Comparison of ENCODE assay signal across 17 cellular contexts in genomic region chr22:25956801-25957200, GRCh38.
DNase-seq lines count a peak whose midpoint lies in the region; ATAC-seq and TF ChIP-seq lines count a peak whose summit lies in the region.
"Had no signal": no experiment of that assay in that cellular context is flagged by ENCODE, and none has a peak within 500 bp of the region (broad histone marks: within the 10 kb centered on the region; RNA-seq: fewer than 3 reads in every experiment).

No MANE protein-coding gene starts in this region.

- intact Hi-C loops in Right ventricle myocardium superior (cut with DNase I), result no loop called here

- peaks cover 7% of the 10 kb centered on the region for H3K4me1 Mint-ChIP-seq in endodermal cell
- H3K4me1 Mint-ChIP-seq: CD14-positive monocyte; CD8-positive, alpha-beta memory T cell had no signal

- peak; percentile 26 for DNase-seq in BE2C
- no peak for DNase-seq in endodermal cell
- no peak for DNase-seq in Right ventricle myocardium superior
- DNase-seq in caudate nucleus (lab: John Stamatoyannopoulos, UW), result no peak
- DNase-seq in D341Med (ENCODE audit: low spot score), result no peak
- no peak for DNase-seq in DMS79 (lab: John Stamatoyannopoulos, UW)
- DNase-seq: CD4-positive, alpha-beta T cell; CD8-positive, alpha-beta memory T cell; DMS53; DND-41; GM23248; H7; HCEC 1CT had no signal

- H3K27me3 ChIP-seq in BE2C, result no peaks in the 10 kb centered on the region
- H3K27me3 ChIP-seq in BLaER1, result no peaks in the 10 kb centered on the region
- H3K27me3 ChIP-seq in endodermal cell (ENCODE audit: control insufficient read depth, insufficient read depth, low read length, poor library complexity, severe bottlenecking), result no peaks in the 10 kb centered on the region
- H3K27me3 ChIP-seq: BLaER1 treated with 17β-estradiol and CSF1 and Interleukin-3, amounts not matched to agents 10 nM and 100 nM had no signal

- H3K36me3 ChIP-seq in BE2C (no peaks in the 10 kb centered on the region), BLaER1 (peaks cover 7% of the 10 kb centered on the region; the same call in 1 of the 2 replicates), endodermal cell (ENCODE audit: control insufficient read depth, insufficient read depth, low read length) (no peaks in the 10 kb centered on the region), mesodermal cell (ENCODE audit: control insufficient read depth, insufficient read depth, low read length) (no peaks in the 10 kb centered on the region)
- H3K36me3 ChIP-seq: BLaER1 treated with 17β-estradiol and CSF1 and Interleukin-3, amounts not matched to agents 10 nM and 100 nM had no signal

- H3K4me1 ChIP-seq in BE2C (no peaks in the 10 kb centered on the region), BLaER1 (peaks cover 69% of the 10 kb centered on the region), endodermal cell (ENCODE audit: control insufficient read depth, insufficient read depth, low read length) (peaks cover 3% of the 10 kb centered on the region), mesodermal cell (ENCODE audit: control insufficient read depth, insufficient read depth, low read length, poor library complexity, severe bottlenecking) (no peaks in the 10 kb centered on the region)

- no peak overlapping the region for H3K9ac ChIP-seq in BLaER1
- no peak overlapping the region for H3K9ac ChIP-seq in endodermal cell (ENCODE audit: extremely low read depth, low read length, poor library complexity, severe bottlenecking)
- H3K9ac ChIP-seq: BLaER1 treated with 17β-estradiol and CSF1 and Interleukin-3, amounts not matched to agents 10 nM and 100 nM; GM23248 had no signal

- H3K4me3 ChIP-seq in BE2C (ENCODE audit: low read depth, low read length) (no peak overlapping the region), BLaER1 (no peak overlapping the region), endodermal cell (ENCODE audit: low read length) (no peak overlapping the region), mesodermal cell (ENCODE audit: extremely low read depth, insufficient read depth, low read length, poor library complexity, severe bottlenecking) (no peak overlapping the region)
- H3K4me3 ChIP-seq: BLaER1 treated with 17β-estradiol and CSF1 and Interleukin-3, amounts not matched to agents 10 nM and 100 nM; GM23248 had no signal

- no peak overlapping the region for H3K27ac Mint-ChIP-seq in endodermal cell
- H3K27ac Mint-ChIP-seq: CD14-positive monocyte; CD4-positive, alpha-beta T cell; CD8-positive, alpha-beta memory T cell had no signal

- WGBS in endodermal cell (ENCODE audit: insufficient coverage in 1 of 2, insufficient read length in 1 of 2), 2 experiments, result 85 to 94% methylated on average over 3 to 5 of the region's 5 CpGs
- 85 to 95% methylated on average over 5 of the region's 5 CpGs for WGBS in mesodermal cell (ENCODE audit: insufficient coverage in 2 of 2), 2 experiments

- no peaks in the 10 kb centered on the region for H3K27me3 Mint-ChIP-seq in endodermal cell (ENCODE audit: insufficient read depth)
- H3K27me3 Mint-ChIP-seq: CD4-positive, alpha-beta T cell had no signal

- H3K9me3 Mint-ChIP-seq in endodermal cell, result no peaks in the 10 kb centered on the region
- H3K9me3 Mint-ChIP-seq: CD4-positive, alpha-beta T cell had no signal

- TF ChIP-seq CTCF in BE2C (IDR thresholded peaks at IDR 0.05; ENCODE audit: low read depth, low read length) (no peak), endodermal cell (conservative IDR thresholded peaks at IDR 0.05) (no peak)

- H3K36me3 Mint-ChIP-seq in endodermal cell (ENCODE audit: low read depth), result no peaks in the 10 kb centered on the region
- H3K36me3 Mint-ChIP-seq: CD14-positive monocyte; CD8-positive, alpha-beta memory T cell had no signal

- H3K4me3 Mint-ChIP-seq in endodermal cell, result no peak overlapping the region
- H3K4me3 Mint-ChIP-seq: CD4-positive, alpha-beta T cell; CD8-positive, alpha-beta memory T cell had no signal

- H3K9me3 ChIP-seq in BE2C, result no peaks in the 10 kb centered on the region
- peaks cover 7% of the 10 kb centered on the region; the same call in 1 of the 2 replicates for H3K9me3 ChIP-seq in BLaER1
- H3K9me3 ChIP-seq in endodermal cell (ENCODE audit: control insufficient read depth, low read length), result no peaks in the 10 kb centered on the region
- no peaks in the 10 kb centered on the region for H3K9me3 ChIP-seq in mesodermal cell (ENCODE audit: control insufficient read depth, low read length)

- ATAC-seq in Right ventricle myocardium superior (ENCODE audit: poor library complexity), result no peak

- no peaks in the 10 kb centered on the region for H4K20me1 ChIP-seq in BLaER1
- H4K20me1 ChIP-seq: BLaER1 treated with 17β-estradiol and CSF1 and Interleukin-3, amounts not matched to agents 10 nM and 100 nM had no signal

- H3K27ac ChIP-seq in BLaER1 (no peak overlapping the region), endodermal cell (ENCODE audit: low read depth, low read length) (peak overlapping the region; percentile 8), mesodermal cell (ENCODE audit: low read depth, low read length, severe bottlenecking) (peak overlapping the region; percentile 25), caudate nucleus (ENCODE audit: low read depth, low read length) (no peak overlapping the region)
- H3K27ac ChIP-seq: BLaER1 treated with 17β-estradiol and CSF1 and Interleukin-3, amounts not matched to agents 10 nM and 100 nM; GM23248 had no signal

- H3K4me2 ChIP-seq in BLaER1, result peak overlapping the region; percentile 11; the same call in 1 of the 2 replicates

Comparison
In these comparisons a context has a peak if more than half of its experiments do, and no peak if none do; other contexts are left out.
1. H3K27ac ChIP-seq: peak in endodermal cell (single experiment) and mesodermal cell (single experiment); none in BLaER1 (single experiment) and caudate nucleus (single experiment).